ENCODE assay signal across 8 cellular contexts in genomic region chr17:81511800-81512559, GRCh38. TPM values are rescaled to one million over a fixed set of nuclear protein-coding genes. Genes with fewer than 3 reads are reported as not detected.
A peak's percentile ranks its signal among the peaks of the same experiment; 100 is the strongest.
DNase-seq lines count a peak whose midpoint lies in the region; ATAC-seq and TF ChIP-seq lines count a peak whose summit lies in the region.

No MANE protein-coding gene starts in this region.

- DNase-seq in RWPE1 (ENCODE audit: low spot score) (no peak), mammary epithelial cell (peak; percentile 31), lower leg skin (ENCODE audit: low spot score in 2 of 2) (peak in 1 of 2 donors; percentile 46), NCI-H2081 treated with DMSO at 0.1 percent for 48 hours (lab: John Stamatoyannopoulos, UW) (no peak), AG20443 (ENCODE audit: low spot score) (no peak)
- DNase-seq in NK-92 treated with Interleukin-12 subunit alpha and Interleukin-12 subunit beta, amount 100 ng/mL, for 24 hours (lab: John Stamatoyannopoulos, UW) = no peak

- ATAC-seq in GM21529 (IDR thresholded peaks at IDR 0.05; ENCODE audit: unreplicated experiment) = peak; percentile 6

- POLR2A ChIA-PET in RWPE1 (lab: Yijun Ruan, JAX; ENCODE audit: low non-redundant PET) = interaction anchor here (0.6 kb wide), 1 partner anchor 20 kb away, joined by 4 read pairs; no protein-coding TSS in a partner anchor

- TSS peak; percentile 57 for BruUV-seq in mammary epithelial cell (replicated peaks; lab: Mats Ljungman, UMichigan)

- in situ Hi-C loops in mammary epithelial cell (cut with MboI; ENCODE audit: low sequenced_read_pairs in 2 of 2) = loop anchor here in 1 of 2 donors (5.0 kb wide), 1 partner anchor 115 kb away; the partner anchor contains the start of gene BAHCC1

- H3K9ac ChIP-seq in mammary epithelial cell (ENCODE audit: insufficient read depth, low read length) (peak overlapping the region; percentile 80), subcutaneous abdominal adipose tissue (ENCODE audit: low read length in 5 of 5) (peak overlapping the region; percentile 62 to 89 (median 70))

- H2AFZ ChIP-seq in mammary epithelial cell (ENCODE audit: low read depth, low read length) = no peak overlapping the region

- WGBS in mammary epithelial cell (ENCODE audit: low coverage, missing lambda C conversion rate) = 0% methylated on average over 26 of the region's 62 CpGs
- 1 to 2% methylated on average over 16 to 59 of the region's 62 CpGs for WGBS in lower leg skin, 2 donors

- peaks cover 64% of the 10 kb centered on the region for H3K79me2 ChIP-seq in mammary epithelial cell (ENCODE audit: insufficient read depth, low read length)

- TF ChIP-seq POLR2A in lower leg skin (IDR thresholded peaks at IDR 0.05) = no peak

- H3K36me3 ChIP-seq in mammary epithelial cell (ENCODE audit: insufficient read depth, low read length) (peaks cover 25% of the 10 kb centered on the region), subcutaneous abdominal adipose tissue (ENCODE audit: control insufficient read depth in 5 of 5, insufficient read depth in 5 of 5, low read length in 5 of 5) (peaks cover 0 to 32% (median 30%) of the 10 kb centered on the region in 5 donors)

- H3K27ac ChIP-seq in RWPE1 (peak overlapping the region; percentile 99), mammary epithelial cell (ENCODE audit: insufficient read depth, low read depth, low read length) (peak overlapping the region; percentile 25), subcutaneous abdominal adipose tissue (ENCODE audit: low read depth, low read length) (peak overlapping the region; percentile 48)

- TF ChIP-seq CTCF in RWPE1 (conservative IDR thresholded peaks at IDR 0.05; ENCODE audit: low read depth) (no peak), mammary epithelial cell (conservative IDR thresholded peaks at IDR 0.05 in 1 of 2, IDR thresholded peaks at IDR 0.05 in 1 of 2; ENCODE audit: extremely low read depth in 1 of 2, insufficient read depth in 1 of 2, low read depth in 1 of 2, low read length in 2 of 2) (no peak), lower leg skin (IDR thresholded peaks at IDR 0.05) (no peak)

- H3K4me1 ChIP-seq in mammary epithelial cell (ENCODE audit: insufficient read depth, low read length) (peaks cover 33% of the 10 kb centered on the region), subcutaneous abdominal adipose tissue (ENCODE audit: control insufficient read depth in 5 of 5, insufficient read depth in 5 of 5, low read length in 5 of 5) (peaks cover 10 to 72% (median 65%) of the 10 kb centered on the region in 5 donors)

- H3K27me3 ChIP-seq in mammary epithelial cell (ENCODE audit: insufficient read depth, low read length) (no peaks in the 10 kb centered on the region), subcutaneous abdominal adipose tissue (ENCODE audit: control insufficient read depth in 5 of 5, insufficient read depth in 4 of 5, low read length in 5 of 5) (no peaks in the 10 kb centered on the region)

- intact Hi-C loops in mammary epithelial cell (cut with micrococcal nuclease) (loop anchor here (10.0 kb wide), 1 partner anchor 353 kb away; the partner anchor contains the start of gene P4HB), lower leg skin (cut with DNase I; ENCODE audit: low total_unique reads) (loop anchor here (5.0 kb wide), 1 partner anchor 115 kb away; the partner anchor contains the start of gene BAHCC1)

- peak overlapping the region; percentile 90 to 100 (median 93) for H3K4me3 ChIP-seq in mammary epithelial cell (replicated peaks in 1 of 3; ENCODE audit: insufficient read depth in 1 of 3, low read depth in 2 of 3, low read length in 3 of 3)
- H3K4me3 ChIP-seq in lower leg skin (ENCODE audit: low read depth, poor library complexity, severe bottlenecking) = peak overlapping the region; percentile 86
- peak overlapping the region; percentile 88 to 96 (median 92) for H3K4me3 ChIP-seq in subcutaneous abdominal adipose tissue (ENCODE audit: low read depth in 1 of 5, low read length in 5 of 5)

- H4K20me1 ChIP-seq in mammary epithelial cell (ENCODE audit: insufficient read depth, low read length) = peaks cover 35% of the 10 kb centered on the region

- CTCF ChIA-PET in RWPE1 (lab: Yijun Ruan, JAX) (no interaction called here), mammary epithelial cell (lab: Charles Lee; ENCODE audit: low non-redundant PET) (no interaction called here)

- H3K4me2 ChIP-seq in mammary epithelial cell (ENCODE audit: insufficient read depth, low read depth, low read length) = peak overlapping the region; percentile 87

- dilution Hi-C loops in mammary epithelial cell (cut with HindIII; ENCODE audit: low sequenced_read_pairs) = loop anchor here (5.0 to 25.0 kb wide), 5 partner anchors 55 to 500 kb away; partner anchors contain the start of genes PCYT2 and SIRT7

- H3K9me3 ChIP-seq in mammary epithelial cell (replicated peaks; ENCODE audit: insufficient read depth, low read length) (no peaks in the 10 kb centered on the region), subcutaneous abdominal adipose tissue (ENCODE audit: control insufficient read depth in 5 of 5, low read length in 5 of 5) (no peaks in the 10 kb centered on the region)

RNA-seq across cellular contexts. Expression of gene ACTG1, which starts 0.6 kb away (rescaled TPM):
- over 10,000 TPM in 1 of 2 donors, 1,000 to 10,000 TPM in 1; 3,950 to 24,255 TPM for total RNA-seq in mammary epithelial cell
- 8,707 TPM for polyA plus RNA-seq in mammary epithelial cell
- 4,992 TPM for polyA minus RNA-seq in mammary epithelial cell
- total RNA-seq in lower leg skin = 1,000 to 10,000 TPM; 3,349 to 4,521 (median 4,085) TPM

RNA-seq across cellular contexts. Expression of gene FSCN2, which starts 16.2 kb away (rescaled TPM):
- total RNA-seq in mammary epithelial cell (under 1 TPM; 0.47 to 0.83 TPM), lower leg skin (1 to 10 TPM in 3 of 4 donors, under 1 TPM in 1; 0.46 to 2.7 (median 1.8) TPM)
- polyA plus RNA-seq in mammary epithelial cell = 0.03 TPM
- polyA minus RNA-seq in mammary epithelial cell = not detected

RNA-seq across cellular contexts. Expression of gene FAAP100, which starts 40.2 kb away (rescaled TPM):
- total RNA-seq in mammary epithelial cell (10 to 100 TPM; 23.5 to 26.6 TPM), lower leg skin (10 to 100 TPM; 19.4 to 34.3 (median 28.4) TPM)
- polyA plus RNA-seq in mammary epithelial cell = 14.6 TPM
- 37.0 TPM for polyA minus RNA-seq in mammary epithelial cell

Comparison
In these comparisons a context has a peak if more than half of its experiments do, and no peak if none do; other contexts are left out.
1. H3K27ac ChIP-seq: peak in every context shown above with its lines; median percentile 99 in RWPE1; 48 in subcutaneous abdominal adipose tissue; 25 in mammary epithelial cell.